28 cellular contexts compared by ENCODE assay signal in the genomic region with DNA sequence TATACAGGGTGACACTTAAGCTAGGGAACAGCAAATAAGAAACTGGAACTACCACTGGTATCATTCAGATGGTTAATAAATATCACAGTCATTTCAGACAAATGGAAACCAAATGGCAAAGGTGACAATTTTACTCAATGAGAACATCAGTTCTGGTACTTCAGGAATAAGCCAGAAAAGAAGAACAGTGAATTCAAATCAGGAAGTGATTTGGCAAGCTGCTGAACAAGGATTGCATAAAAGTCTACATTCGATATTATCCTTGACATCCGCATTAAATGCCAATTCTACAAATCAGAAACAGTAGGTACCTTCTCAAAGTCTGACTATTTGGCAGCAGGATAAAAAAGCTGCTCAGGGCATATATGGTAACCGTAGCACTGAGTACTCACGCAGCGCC.
"Had no signal": no experiment of that assay in that cellular context is flagged by ENCODE, and none has a peak within 500 bp of the region (broad histone marks: within the 10 kb centered on the region; RNA-seq: fewer than 3 reads in every experiment).

No MANE protein-coding gene starts in this region.

- H3K9me3 ChIP-seq: gastrocnemius medialis, stomach, thyroid gland, upper lobe of left lung had no signal

- H3K4me3 ChIP-seq: coronary artery, dorsolateral prefrontal cortex, gastrocnemius medialis, stomach, thyroid gland, upper lobe of left lung had no signal

- H3K27ac ChIP-seq: brain microvascular endothelial cell, coronary artery, dorsolateral prefrontal cortex, gastrocnemius medialis, parathyroid adenoma, stomach, thyroid gland, upper lobe of left lung had no signal

- DNase-seq: activated B cell treated with CpG ODN at 0.5 μM for 24 hours; activated CD4-positive, alpha-beta T cell treated with anti-CD3 and anti-CD28 coated beads, Interleukin-2, amount 50 U/mL, for 1 hour; activated CD8-positive, alpha-beta T cell treated with anti-CD3 and anti-CD28 coated beads for 36 hours; activated effector memory CD4-positive, alpha-beta T cell treated with anti-CD3 and anti-CD28 coated beads, Interleukin-2, amount 50 U/mL, for 16 hours; activated naive CD4-positive, alpha-beta T cell treated with anti-CD3 and anti-CD28 coated beads for 36 hours; amniotic stem cell; brain microvascular endothelial cell; dorsolateral prefrontal cortex; effector memory CD4-positive, alpha-beta T cell; gastrocnemius medialis; head of caudate nucleus; hippocampal formation; kidney; left colon; midbrain; naive thymus-derived CD4-positive, alpha-beta T cell; nucleus accumbens; right cardiac atrium; stimulated activated CD4-positive, alpha-beta T cell treated with anti-CD3 and anti-CD28 coated beads, Interleukin-15, amount 100 ng/mL, for 24 hours; stimulated activated CD4-positive, alpha-beta T cell treated with anti-CD3 and anti-CD28 coated beads, Interleukin-2, amount 100 ng/mL, for 24 hours; stimulated activated naive B cell treated with anti-CD40 and anti-IgM and Interleukin-4, amounts not matched to agents 10 μg/mL and 1 μg/mL and 100 μg/mL, for 72 hours; stomach; T-helper 2 cell; thyroid gland; upper lobe of left lung had no signal

- H3K4me1 ChIP-seq: gastrocnemius medialis, parathyroid adenoma, stomach, thyroid gland had no signal

- H3K36me3 ChIP-seq: brain microvascular endothelial cell had no signal

- FAIRE-seq: astrocyte, kidney had no signal

- ATAC-seq: activated CD8-positive, alpha-beta T cell treated with anti-CD3 and anti-CD28 coated beads for 36 hours; gastrocnemius medialis; left colon; naive thymus-derived CD4-positive, alpha-beta T cell; right cardiac atrium; stimulated activated naive B cell treated with anti-CD40 and anti-IgM and Interleukin-4, amounts not matched to agents 10 μg/mL and 1 μg/mL and 100 μg/mL, for 72 hours had no signal

- H3K27me3 ChIP-seq: brain microvascular endothelial cell, dorsolateral prefrontal cortex, gastrocnemius medialis, stomach, thyroid gland, upper lobe of left lung had no signal
